23 cellular contexts compared by ENCODE assay signal in the genomic region with DNA sequence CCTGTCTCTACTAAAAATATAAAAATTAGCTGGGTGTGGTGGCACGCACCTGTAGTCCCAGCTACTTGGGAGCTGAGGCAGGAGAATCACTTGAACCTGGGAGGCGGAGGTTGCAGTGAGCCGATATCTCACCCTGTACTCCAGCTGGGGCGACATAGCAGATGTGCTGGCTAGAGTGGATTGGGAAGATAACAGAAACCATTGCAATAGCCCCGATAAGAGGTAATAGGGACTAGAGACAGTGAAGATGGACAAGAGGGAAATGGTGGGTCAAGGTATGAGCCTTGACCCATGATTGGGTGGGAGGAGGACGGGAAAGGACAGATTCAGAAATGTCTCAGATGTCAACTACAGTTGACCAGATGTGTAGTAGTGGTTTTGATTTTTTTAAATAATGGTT.
"Had no signal": no experiment of that assay in that cellular context is flagged by ENCODE, and none has a peak within 500 bp of the region (broad histone marks: within the 10 kb centered on the region; RNA-seq: fewer than 3 reads in every experiment).

No MANE protein-coding gene starts in this region.

- H3K9ac ChIP-seq: parathyroid adenoma, SK-N-SH had no signal

- H3K4me2 ChIP-seq: SK-N-SH had no signal

- FAIRE-seq: astrocyte, kidney, small intestine had no signal

- H3K9me3 ChIP-seq: gastrocnemius medialis had no signal

- DNase-seq: activated CD4-positive, alpha-beta T cell treated with anti-CD3 and anti-CD28 coated beads, Interleukin-2, amount 50 U/mL, for 1 hour; activated CD4-positive, CD25-positive, alpha-beta regulatory T cell; activated CD8-positive, alpha-beta memory T cell treated with anti-CD3 and anti-CD28 coated beads, Interleukin-2, amount 50 U/mL, for 4 hours; activated effector memory CD4-positive, alpha-beta T cell treated with Interleukin-2 at 50 U/mL for 16 hours; activated naive CD4-positive, alpha-beta T cell treated with anti-CD3 and anti-CD28 coated beads, Interleukin-2, amount 50 U/mL, for 16 hours; activated T-cell treated with anti-CD3 and anti-CD28 coated beads, Interleukin-2, amount 50 U/mL, for 4 hours; gastrocnemius medialis; head of caudate nucleus; kidney; left lung; right lobe of liver; SK-N-SH; small intestine; stimulated activated CD4-positive, alpha-beta T cell treated with anti-CD3 and anti-CD28 coated beads, Interleukin-4, amount 100 ng/mL, for 1 hour; upper lobe of right lung had no signal

- H3K36me3 ChIP-seq: breast epithelium, gastrocnemius medialis, right lobe of liver, upper lobe of right lung had no signal

- H3K27ac ChIP-seq: breast epithelium, coronary artery, gastrocnemius medialis, left lung, parathyroid adenoma, right lobe of liver, upper lobe of right lung had no signal

- H3K4me1 Mint-ChIP-seq: nephron; stimulated activated effector memory CD8-positive, alpha-beta T cell treated with anti-CD3 and anti-CD28 coated beads, Interleukin-12 subunit alpha, Interleukin-12 subunit beta, amount 100 ng/mL, for 72 hours had no signal

- H3K27ac Mint-ChIP-seq: nephron; stimulated activated effector memory CD8-positive, alpha-beta T cell treated with anti-CD3 and anti-CD28 coated beads, Interleukin-12 subunit alpha, Interleukin-12 subunit beta, amount 100 ng/mL, for 72 hours had no signal

- H3K27me3 ChIP-seq: breast epithelium, gastrocnemius medialis, left lung, right lobe of liver, upper lobe of right lung had no signal

- H2AFZ ChIP-seq: parathyroid adenoma had no signal

- H3K4me3 ChIP-seq: breast epithelium, coronary artery, gastrocnemius medialis, left lung, right lobe of liver, upper lobe of right lung had no signal

- H3K9me2 ChIP-seq: SK-N-SH had no signal

- H3K4me1 ChIP-seq: breast epithelium, gastrocnemius medialis, parathyroid adenoma, right lobe of liver, upper lobe of right lung had no signal

- H3K79me2 ChIP-seq: parathyroid adenoma had no signal

- H3K4me3 Mint-ChIP-seq: activated T-cell treated with anti-CD3 and anti-CD28 coated beads, Interleukin-2, amount 50 U/mL, for 4 hours; nephron; stimulated activated effector memory CD8-positive, alpha-beta T cell treated with anti-CD3 and anti-CD28 coated beads, Interleukin-12 subunit alpha, Interleukin-12 subunit beta, amount 100 ng/mL, for 72 hours; T-helper 1 cell treated with Interleukin-12 subunit alpha and Interleukin-12 subunit beta and Interleukin-4 antibody, amounts not matched to agents 30 μg/mL and 1 μg/mL, for 36 hours had no signal

- ATAC-seq: activated T-cell treated with anti-CD3 and anti-CD28 coated beads, Interleukin-2, amount 50 U/mL, for 4 hours; esophagus mucosa; gastrocnemius medialis; left lung; right lobe of liver; stimulated activated effector memory CD8-positive, alpha-beta T cell treated with anti-CD3 and anti-CD28 coated beads, Interleukin-12 subunit alpha, Interleukin-12 subunit beta, amount 100 ng/mL, for 72 hours; upper lobe of right lung had no signal
